1 cellular context compared by ENCODE assay signal in the genomic region with DNA sequence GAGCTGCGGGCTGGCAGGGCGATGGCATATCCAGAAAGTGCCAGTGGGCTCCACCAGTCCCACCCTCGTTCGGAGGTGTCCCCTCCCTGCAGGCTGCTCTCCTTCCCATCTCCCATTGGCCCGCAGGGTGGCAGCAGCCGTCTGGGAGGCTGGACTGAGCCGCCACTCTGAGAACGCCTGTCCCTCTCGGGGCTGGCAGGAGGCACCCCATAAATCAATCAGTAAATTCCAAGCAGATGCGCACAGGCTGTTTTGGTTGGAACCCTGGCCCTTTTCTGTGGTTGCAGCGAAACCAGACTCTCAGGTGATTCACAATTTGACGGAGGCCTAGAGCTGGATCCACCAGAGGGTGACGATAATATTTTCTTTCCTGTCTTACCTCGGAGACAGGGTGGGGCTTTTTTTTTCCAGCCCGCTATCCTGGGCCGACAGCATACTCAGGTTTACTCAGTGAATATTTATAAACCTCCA.
TF ChIP-seq lines count a peak whose summit lies in the region.

No MANE protein-coding gene starts in this region.

TF ChIP-seq in GM12878, 131 proteins besides CTCF, POLR2A, EP300 and RAD21 (continued from another document):
- no peak for TF ChIP-seq DPF2 (IDR thresholded peaks at IDR 0.05)
- no peak for TF ChIP-seq MYB (IDR thresholded peaks at IDR 0.05; ENCODE audit: borderline replicate concordance, low read depth, low read length)
- TF ChIP-seq, protein P1, sequence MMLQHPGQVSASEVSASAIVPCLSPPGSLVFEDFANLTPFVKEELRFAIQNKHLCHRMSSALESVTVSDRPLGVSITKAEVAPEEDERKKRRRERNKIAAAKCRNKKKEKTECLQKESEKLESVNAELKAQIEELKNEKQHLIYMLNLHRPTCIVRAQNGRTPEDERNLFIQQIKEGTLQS (IDR thresholded peaks at IDR 0.05; ENCODE audit: borderline replicate concordance, extremely low read depth, low read depth, low read length): no peak
- TF ChIP-seq, protein P2, sequence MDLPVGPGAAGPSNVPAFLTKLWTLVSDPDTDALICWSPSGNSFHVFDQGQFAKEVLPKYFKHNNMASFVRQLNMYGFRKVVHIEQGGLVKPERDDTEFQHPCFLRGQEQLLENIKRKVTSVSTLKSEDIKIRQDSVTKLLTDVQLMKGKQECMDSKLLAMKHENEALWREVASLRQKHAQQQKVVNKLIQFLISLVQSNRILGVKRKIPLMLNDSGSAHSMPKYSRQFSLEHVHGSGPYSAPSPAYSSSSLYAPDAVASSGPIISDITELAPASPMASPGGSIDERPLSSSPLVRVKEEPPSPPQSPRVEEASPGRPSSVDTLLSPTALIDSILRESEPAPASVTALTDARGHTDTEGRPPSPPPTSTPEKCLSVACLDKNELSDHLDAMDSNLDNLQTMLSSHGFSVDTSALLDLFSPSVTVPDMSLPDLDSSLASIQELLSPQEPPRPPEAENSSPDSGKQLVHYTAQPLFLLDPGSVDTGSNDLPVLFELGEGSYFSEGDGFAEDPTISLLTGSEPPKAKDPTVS (IDR thresholded peaks at IDR 0.05; ENCODE audit: low read depth, low read length): no peak
- TF ChIP-seq HDAC6 (IDR thresholded peaks at IDR 0.05; ENCODE audit: unreplicated experiment): no peak
- no peak for TF ChIP-seq YBX1 (IDR thresholded peaks at IDR 0.05)
- TF ChIP-seq MYC (IDR thresholded peaks at IDR 0.05; ENCODE audit: insufficient read depth, insufficient read length, insufficient replicate concordance, low read length, severe bottlenecking): no peak
- no peak for TF ChIP-seq PAX8 (IDR thresholded peaks at IDR 0.05)
- TF ChIP-seq ATF7 (IDR thresholded peaks at IDR 0.05; ENCODE audit: low read depth): no peak
- TF ChIP-seq, protein P3, sequence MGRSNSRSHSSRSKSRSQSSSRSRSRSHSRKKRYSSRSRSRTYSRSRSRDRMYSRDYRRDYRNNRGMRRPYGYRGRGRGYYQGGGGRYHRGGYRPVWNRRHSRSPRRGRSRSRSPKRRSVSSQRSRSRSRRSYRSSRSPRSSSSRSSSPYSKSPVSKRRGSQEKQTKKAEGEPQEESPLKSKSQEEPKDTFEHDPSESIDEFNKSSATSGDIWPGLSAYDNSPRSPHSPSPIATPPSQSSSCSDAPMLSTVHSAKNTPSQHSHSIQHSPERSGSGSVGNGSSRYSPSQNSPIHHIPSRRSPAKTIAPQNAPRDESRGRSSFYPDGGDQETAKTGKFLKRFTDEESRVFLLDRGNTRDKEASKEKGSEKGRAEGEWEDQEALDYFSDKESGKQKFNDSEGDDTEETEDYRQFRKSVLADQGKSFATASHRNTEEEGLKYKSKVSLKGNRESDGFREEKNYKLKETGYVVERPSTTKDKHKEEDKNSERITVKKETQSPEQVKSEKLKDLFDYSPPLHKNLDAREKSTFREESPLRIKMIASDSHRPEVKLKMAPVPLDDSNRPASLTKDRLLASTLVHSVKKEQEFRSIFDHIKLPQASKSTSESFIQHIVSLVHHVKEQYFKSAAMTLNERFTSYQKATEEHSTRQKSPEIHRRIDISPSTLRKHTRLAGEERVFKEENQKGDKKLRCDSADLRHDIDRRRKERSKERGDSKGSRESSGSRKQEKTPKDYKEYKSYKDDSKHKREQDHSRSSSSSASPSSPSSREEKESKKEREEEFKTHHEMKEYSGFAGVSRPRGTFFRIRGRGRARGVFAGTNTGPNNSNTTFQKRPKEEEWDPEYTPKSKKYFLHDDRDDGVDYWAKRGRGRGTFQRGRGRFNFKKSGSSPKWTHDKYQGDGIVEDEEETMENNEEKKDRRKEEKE (IDR thresholded peaks at IDR 0.05): no peak
- no peak for TF ChIP-seq IRF4 (IDR thresholded peaks at IDR 0.05; ENCODE audit: low read depth, low read length)
- no peak for TF ChIP-seq MEF2B (IDR thresholded peaks at IDR 0.05; ENCODE audit: partially characterized antibody, poor library complexity, severe bottlenecking)
- no peak for TF ChIP-seq ZBED1 (IDR thresholded peaks at IDR 0.05; ENCODE audit: borderline replicate concordance)
- TF ChIP-seq, protein P4, sequence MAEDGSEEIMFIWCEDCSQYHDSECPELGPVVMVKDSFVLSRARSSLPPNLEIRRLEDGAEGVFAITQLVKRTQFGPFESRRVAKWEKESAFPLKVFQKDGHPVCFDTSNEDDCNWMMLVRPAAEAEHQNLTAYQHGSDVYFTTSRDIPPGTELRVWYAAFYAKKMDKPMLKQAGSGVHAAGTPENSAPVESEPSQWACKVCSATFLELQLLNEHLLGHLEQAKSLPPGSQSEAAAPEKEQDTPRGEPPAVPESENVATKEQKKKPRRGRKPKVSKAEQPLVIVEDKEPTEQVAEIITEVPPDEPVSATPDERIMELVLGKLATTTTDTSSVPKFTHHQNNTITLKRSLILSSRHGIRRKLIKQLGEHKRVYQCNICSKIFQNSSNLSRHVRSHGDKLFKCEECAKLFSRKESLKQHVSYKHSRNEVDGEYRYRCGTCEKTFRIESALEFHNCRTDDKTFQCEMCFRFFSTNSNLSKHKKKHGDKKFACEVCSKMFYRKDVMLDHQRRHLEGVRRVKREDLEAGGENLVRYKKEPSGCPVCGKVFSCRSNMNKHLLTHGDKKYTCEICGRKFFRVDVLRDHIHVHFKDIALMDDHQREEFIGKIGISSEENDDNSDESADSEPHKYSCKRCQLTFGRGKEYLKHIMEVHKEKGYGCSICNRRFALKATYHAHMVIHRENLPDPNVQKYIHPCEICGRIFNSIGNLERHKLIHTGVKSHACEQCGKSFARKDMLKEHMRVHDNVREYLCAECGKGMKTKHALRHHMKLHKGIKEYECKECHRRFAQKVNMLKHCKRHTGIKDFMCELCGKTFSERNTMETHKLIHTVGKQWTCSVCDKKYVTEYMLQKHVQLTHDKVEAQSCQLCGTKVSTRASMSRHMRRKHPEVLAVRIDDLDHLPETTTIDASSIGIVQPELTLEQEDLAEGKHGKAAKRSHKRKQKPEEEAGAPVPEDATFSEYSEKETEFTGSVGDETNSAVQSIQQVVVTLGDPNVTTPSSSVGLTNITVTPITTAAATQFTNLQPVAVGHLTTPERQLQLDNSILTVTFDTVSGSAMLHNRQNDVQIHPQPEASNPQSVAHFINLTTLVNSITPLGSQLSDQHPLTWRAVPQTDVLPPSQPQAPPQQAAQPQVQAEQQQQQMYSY (CRISPR knock-in tag; IDR thresholded peaks at IDR 0.05): no peak
- no peak for TF ChIP-seq BACH1 (IDR thresholded peaks at IDR 0.05; ENCODE audit: borderline replicate concordance)
